In genomic region chr1:162476620-162477019, GRCh38 we compare ENCODE assay signal across 14 cellular contexts.
"Had no signal": no experiment of that assay in that cellular context is flagged by ENCODE, and none has a peak within 500 bp of the region (broad histone marks: within the 10 kb centered on the region; RNA-seq: fewer than 3 reads in every experiment).

No MANE protein-coding gene starts in this region.

- H3K36me3 ChIP-seq: MG63 had no signal

- H3K4me3 ChIP-seq: MG63 had no signal

- DNase-seq: KBM-7, MG63, NCI-H1092 treated with DMSO at 0.1 percent for 48 hours, NCI-H1436, NCI-H187, NCI-H2029, NCI-H226, NCI-H446, NCI-H510A, NCI-H524 treated with DMSO at 0.1 percent for 48 hours, NCI-H69, NCI-H774, Right ventricle myocardium superior, RPMI8226 had no signal

- H3K27me3 ChIP-seq: MG63 had no signal
